9 cellular contexts compared by ENCODE assay signal in genomic region chr1:5994713-5995621, GRCh38. TPM values are rescaled to one million over a fixed set of nuclear protein-coding genes. Genes with fewer than 3 reads are reported as not detected.
DNase-seq lines count a peak whose midpoint lies in the region; ATAC-seq and TF ChIP-seq lines count a peak whose summit lies in the region.
"Had no signal": no experiment of that assay in that cellular context is flagged by ENCODE, and none has a peak within 500 bp of the region (broad histone marks: within the 10 kb centered on the region; RNA-seq: fewer than 3 reads in every experiment).

No MANE protein-coding gene starts in this region.

- no peaks in the 10 kb centered on the region for H3K36me3 Mint-ChIP-seq in activated naive CD4-positive, alpha-beta T cell treated with anti-CD3 and anti-CD28 coated beads for 36 hours (ENCODE audit: low read depth)
- H3K36me3 Mint-ChIP-seq in nephron (ENCODE audit: low read depth) = no peaks in the 10 kb centered on the region

- peaks cover 43 to 66% (median 61%) of the 10 kb centered on the region in 10 experiments for H3K4me1 ChIP-seq in BLaER1 treated with 17β-estradiol and CSF1 and Interleukin-3, amounts not matched to agents 10 nM and 100 nM
- peaks cover 0 to 26% (median 13%) of the 10 kb centered on the region in 4 donors for H3K4me1 ChIP-seq in Peyer's patch

- H3K27me3 Mint-ChIP-seq in activated naive CD4-positive, alpha-beta T cell treated with anti-CD3 and anti-CD28 coated beads for 36 hours (ENCODE audit: low read depth) = no peaks in the 10 kb centered on the region
- peaks cover 27% of the 10 kb centered on the region for H3K27me3 Mint-ChIP-seq in nephron (ENCODE audit: low read depth)

- H3K27me3 ChIP-seq in BLaER1 treated with 17β-estradiol and CSF1 and Interleukin-3, amounts not matched to agents 10 nM and 100 nM = no peaks in the 10 kb centered on the region
- no peaks in the 10 kb centered on the region for H3K27me3 ChIP-seq in Peyer's patch
- H3K27me3 ChIP-seq: heart left ventricle had no signal

- TF ChIP-seq POLR2A in Peyer's patch (IDR thresholded peaks at IDR 0.05) = no peak

- peaks cover 0 to 29% (median 14%) of the 10 kb centered on the region in 11 experiments; a peak in 13 of 22 replicates for H3K36me3 ChIP-seq in BLaER1 treated with 17β-estradiol and CSF1 and Interleukin-3, amounts not matched to agents 10 nM and 100 nM
- H3K36me3 ChIP-seq in Peyer's patch = no peaks in the 10 kb centered on the region

- H3K4me3 ChIP-seq in BLaER1 treated with 17β-estradiol and CSF1 and Interleukin-3, amounts not matched to agents 10 nM and 100 nM = peak overlapping the region in 9 of 10 experiments; percentile 62 to 87 (median 76); a peak in 17 of 20 replicates
- H3K4me3 ChIP-seq in Peyer's patch = peak overlapping the region in 2 of 4 donors; percentile 79 to 87
- H3K4me3 ChIP-seq in coronary artery = no peak overlapping the region

- intact Hi-C loops in activated naive CD4-positive, alpha-beta T cell treated with anti-CD3 and anti-CD28 coated beads for 36 hours (cut with micrococcal nuclease) = no loop called here

- peaks cover 0 to 84% (median 58%) of the 10 kb centered on the region in 11 experiments; a peak in 17 of 22 replicates for H4K20me1 ChIP-seq in BLaER1 treated with 17β-estradiol and CSF1 and Interleukin-3, amounts not matched to agents 10 nM and 100 nM

- ATAC-seq in HG02588 (IDR thresholded peaks at IDR 0.05; ENCODE audit: unreplicated experiment) (no peak), GM18511 (IDR thresholded peaks at IDR 0.05; ENCODE audit: unreplicated experiment) (no peak)
- ATAC-seq: heart left ventricle had no signal

- CTCF ChIA-PET in activated naive CD4-positive, alpha-beta T cell treated with anti-CD3 and anti-CD28 coated beads for 36 hours (lab: Charles Lee) = interaction anchor here (1.2 to 1.8 kb wide), 2 partner anchors 7 to 31 kb away, joined by 4 to 5 read pairs; no protein-coding TSS in a partner anchor

- peak overlapping the region in 8 of 11 experiments; percentile 8 to 95 (median 92); a peak in 13 of 22 replicates for H3K9ac ChIP-seq in BLaER1 treated with 17β-estradiol and CSF1 and Interleukin-3, amounts not matched to agents 10 nM and 100 nM

- no peaks in the 10 kb centered on the region for H3K9me3 Mint-ChIP-seq in activated naive CD4-positive, alpha-beta T cell treated with anti-CD3 and anti-CD28 coated beads for 36 hours
- H3K9me3 Mint-ChIP-seq in nephron = no peaks in the 10 kb centered on the region

- DNase-seq in Peyer's patch = peak in 2 of 3 donors; percentile 64 to 74
- DNase-seq in activated naive CD4-positive, alpha-beta T cell treated with anti-CD3 and anti-CD28 coated beads for 36 hours = peak; percentile 87
- DNase-seq in coronary artery (ENCODE audit: low spot score) = no peak
- no peak for DNase-seq in hippocampal formation (lab: John Stamatoyannopoulos, UW)

- H3K4me3 Mint-ChIP-seq in activated naive CD4-positive, alpha-beta T cell treated with anti-CD3 and anti-CD28 coated beads for 36 hours = peak overlapping the region; percentile 81
- H3K4me3 Mint-ChIP-seq in nephron = peak overlapping the region; percentile 49 to 90 (median 89)

- peak overlapping the region; percentile 95 to 99 (median 99) for H3K4me2 ChIP-seq in BLaER1 treated with 17β-estradiol and CSF1 and Interleukin-3, amounts not matched to agents 10 nM and 100 nM

- H3K9me3 ChIP-seq in BLaER1 treated with 17β-estradiol and CSF1 and Interleukin-3, amounts not matched to agents 10 nM and 100 nM (replicated peaks in 1 of 11) = no peaks in the 10 kb centered on the region
- no peaks in the 10 kb centered on the region for H3K9me3 ChIP-seq in Peyer's patch
- H3K9me3 ChIP-seq: heart left ventricle had no signal

- peak overlapping the region in 8 of 11 experiments; percentile 51 to 96 (median 76); a peak in 16 of 22 replicates for H3K27ac ChIP-seq in BLaER1 treated with 17β-estradiol and CSF1 and Interleukin-3, amounts not matched to agents 10 nM and 100 nM
- H3K27ac ChIP-seq in Peyer's patch (peak overlapping the region in 1 of 4 donors; percentile 96), coronary artery (no peak overlapping the region)

- TF ChIP-seq CTCF in Peyer's patch (IDR thresholded peaks at IDR 0.05) = no peak
- no peak for TF ChIP-seq CTCF in nephron (IDR thresholded peaks at IDR 0.05; ENCODE audit: unreplicated experiment in 3 of 3)
- TF ChIP-seq CTCF in coronary artery (IDR thresholded peaks at IDR 0.05) = no peak

- H3K27ac Mint-ChIP-seq in activated naive CD4-positive, alpha-beta T cell treated with anti-CD3 and anti-CD28 coated beads for 36 hours = peak overlapping the region; percentile 79
- H3K27ac Mint-ChIP-seq in nephron = no peak overlapping the region

- peaks cover 22% of the 10 kb centered on the region for H3K4me1 Mint-ChIP-seq in activated naive CD4-positive, alpha-beta T cell treated with anti-CD3 and anti-CD28 coated beads for 36 hours (ENCODE audit: low read depth)
- H3K4me1 Mint-ChIP-seq in nephron = peaks cover 17% of the 10 kb centered on the region

RNA-seq across cellular contexts. Expression of gene NPHP4, which starts 2.7 kb away (rescaled TPM):
- 10 to 100 TPM in 3 of 4 donors, 1 to 10 TPM in 1; 9.2 to 35.5 (median 18.3) TPM for total RNA-seq in Peyer's patch
- 10 to 100 TPM; 10.7 to 11.2 TPM for total RNA-seq in activated naive CD4-positive, alpha-beta T cell treated with anti-CD3 and anti-CD28 coated beads for 36 hours

RNA-seq across cellular contexts. Expression of gene KCNAB2, which starts 50.7 kb away (rescaled TPM):
- 10 to 100 TPM in 2 of 4 donors, 1 to 10 TPM in 2; 5.4 to 26.4 (median 10.1) TPM for total RNA-seq in Peyer's patch
- 100 to 1,000 TPM; 164 to 166 TPM for total RNA-seq in activated naive CD4-positive, alpha-beta T cell treated with anti-CD3 and anti-CD28 coated beads for 36 hours

Comparison
In these comparisons a context has a peak if more than half of its experiments do, and no peak if none do; other contexts are left out.
1. H3K27ac ChIP-seq: peak in BLaER1 treated with 17β-estradiol and CSF1 and Interleukin-3, amounts not matched to agents 10 nM and 100 nM (8 of 11); none in coronary artery (0 of 2).
2. DNase-seq: peak in Peyer's patch (2 of 3) and activated naive CD4-positive, alpha-beta T cell treated with anti-CD3 and anti-CD28 coated beads for 36 hours (single experiment); none in coronary artery (single experiment) and hippocampal formation (0 of 2).
3. RNA of gene KCNAB2, which starts 50.7 kb away (total RNA-seq): 164 to 166 TPM in activated naive CD4-positive, alpha-beta T cell treated with anti-CD3 and anti-CD28 coated beads for 36 hours; 5.4 to 26.4 TPM in Peyer's patch; every median in the first group is over 4 times any median in the second.